Comparison of ENCODE assay signal across 19 cellular contexts in genomic region chr19:45107621-45108170, GRCh38. TPM values are rescaled to one million over a fixed set of nuclear protein-coding genes. Genes with fewer than 3 reads are reported as not detected.
A peak's percentile ranks its signal among the peaks of the same experiment; 100 is the strongest.
DNase-seq lines count a peak whose midpoint lies in the region; ATAC-seq, FAIRE-seq and TF ChIP-seq lines count a peak whose summit lies in the region.
"Had no signal": no experiment of that assay in that cellular context is flagged by ENCODE, and none has a peak within 500 bp of the region (broad histone marks: within the 10 kb centered on the region; RNA-seq: fewer than 3 reads in every experiment).

No MANE protein-coding gene starts in this region.

- H2AFZ ChIP-seq in K562 (ENCODE audit: low read depth, low read length), result no peak overlapping the region
- no peak overlapping the region for H2AFZ ChIP-seq in trophoblast cell (ENCODE audit: insufficient read depth, low read length, poor library complexity)

- no peak overlapping the region for H4K12ac ChIP-seq in trophoblast cell (ENCODE audit: low read depth, low read length)

- no peak overlapping the region for H2BK12ac ChIP-seq in trophoblast cell (ENCODE audit: low read length)

- peaks cover 97% of the 10 kb centered on the region for H3K79me2 ChIP-seq in DOHH2 (ENCODE audit: control insufficient read depth, low read length)
- H3K79me2 ChIP-seq in K562 (ENCODE audit: control insufficient read depth, insufficient read depth, low read length), result peaks cover 75% of the 10 kb centered on the region
- H3K79me2 ChIP-seq in trophoblast cell (ENCODE audit: control insufficient read depth, insufficient read depth, low read length, poor library complexity), result peaks cover 12% of the 10 kb centered on the region

- TF ChIP-seq CTCF in DOHH2 (IDR thresholded peaks at IDR 0.05; ENCODE audit: low read depth, low read length, poor library complexity, severe bottlenecking) (no peak), WTC11 (IDR thresholded peaks at IDR 0.05) (no peak), K562 (IDR thresholded peaks at IDR 0.05 in 2 of 3, conservative IDR thresholded peaks at IDR 0.05 in 1 of 3; ENCODE audit: insufficient read depth in 2 of 3, low read depth in 1 of 3, low read length in 3 of 3) (no peak), GM10266 (IDR thresholded peaks at IDR 0.05; ENCODE audit: control insufficient read depth, insufficient read depth, low read depth, missing control alignments) (no peak), brain microvascular endothelial cell (IDR thresholded peaks at IDR 0.05; ENCODE audit: low read depth, low read length, missing control alignments) (no peak)

- no peak for TF ChIP-seq EP300 in K562 (IDR thresholded peaks at IDR 0.05; ENCODE audit: low read length)

- no peak for ATAC-seq in WTC11
- no peak for ATAC-seq in K562
- ATAC-seq: A549, HepG2 had no signal

- no peaks in the 10 kb centered on the region for H3F3A ChIP-seq in DOHH2 (ENCODE audit: control insufficient read depth, insufficient read depth)

- no peaks in the 10 kb centered on the region for H3K9me1 ChIP-seq in K562 (ENCODE audit: control insufficient read depth, insufficient read depth, low read length)

- H2AK5ac ChIP-seq in trophoblast cell (ENCODE audit: low read length), result no peak overlapping the region

- no peak for TF ChIP-seq RAD21 in K562 (CRISPR knock-in tag; conservative IDR thresholded peaks at IDR 0.05 in 1 of 2, IDR thresholded peaks at IDR 0.05 in 1 of 2)

- no peak for TF ChIP-seq POLR2A in K562 (conservative IDR thresholded peaks at IDR 0.05)

- no peaks in the 10 kb centered on the region for H3K9me3 ChIP-seq in DOHH2 (ENCODE audit: control insufficient read depth, insufficient read depth, low read length)
- no peaks in the 10 kb centered on the region for H3K9me3 ChIP-seq in K562 (replicated peaks; ENCODE audit: control insufficient read depth, insufficient read depth, low read depth, low read length)
- no peaks in the 10 kb centered on the region for H3K9me3 ChIP-seq in trophoblast cell (ENCODE audit: insufficient read depth, low read depth, low read length)
- H3K9me3 ChIP-seq: A549, HAP-1 had no signal

- H3K4me1 ChIP-seq in DOHH2 (ENCODE audit: control insufficient read depth, low read length) (peaks cover 62% of the 10 kb centered on the region), K562 (replicated peaks in 1 of 2; ENCODE audit: control insufficient read depth in 2 of 2, insufficient read depth in 2 of 2, low read length in 2 of 2) (peaks cover 3 to 17% of the 10 kb centered on the region in 2 experiments; a peak in 4 of 5 replicates), trophoblast cell (ENCODE audit: control insufficient read depth in 1 of 2, insufficient read depth in 2 of 2, low read length in 2 of 2) (no peaks in the 10 kb centered on the region)
- H3K4me1 ChIP-seq: HAP-1 had no signal

- POLR2A ChIA-PET in WTC11 (lab: Charles Lee) (interaction anchor here (0.6 kb wide), 1 partner anchor 12 kb away, joined by 4 read pairs; no protein-coding TSS in a partner anchor), K562 (lab: Yijun Ruan, JAX) (interaction anchor here (0.7 to 1.2 kb wide), 3 partner anchors 9 to 160 kb away, joined by 3 read pairs; no protein-coding TSS in a partner anchor)

- intact Hi-C loops in K562 (cut with micrococcal nuclease), result no loop called here

- no peak overlapping the region for H2BK5ac ChIP-seq in trophoblast cell (ENCODE audit: low read depth, low read length, poor library complexity)

- H3K79me1 ChIP-seq in trophoblast cell (ENCODE audit: low read length), result no peaks in the 10 kb centered on the region

- no peak overlapping the region for H3K18ac ChIP-seq in trophoblast cell (ENCODE audit: low read length)

- no peak overlapping the region for H3K4ac ChIP-seq in trophoblast cell (ENCODE audit: low read depth, low read length)

- peak overlapping the region; percentile 38 for H3K27ac Mint-ChIP-seq in WTC11
- H3K27ac Mint-ChIP-seq: CD4-positive, alpha-beta T cell had no signal

- no peaks in the 10 kb centered on the region for H3K36me3 Mint-ChIP-seq in WTC11

- CTCF ChIA-PET in WTC11 (lab: Charles Lee) (interaction anchor here (1.1 kb wide), 1 partner anchor 91 kb away, joined by 3 read pairs; no protein-coding TSS in a partner anchor), K562 (lab: Yijun Ruan, JAX; ENCODE audit: low intra/inter-chr PET ratio) (no interaction called here)

- H3K36me3 ChIP-seq in DOHH2 (ENCODE audit: control insufficient read depth, low read length) (0 out of 2 replicates have a peak, but pooled peaks cover 3% of the 10 kb centered on the region), K562 (ENCODE audit: control insufficient read depth, insufficient read depth, low read length) (peaks cover 9% of the 10 kb centered on the region; the same call in 1 of the 3 replicates), trophoblast cell (ENCODE audit: control insufficient read depth in 1 of 2, insufficient read depth in 2 of 2, low read length in 2 of 2) (peaks cover 3 to 6% of the 10 kb centered on the region in 2 experiments), brain microvascular endothelial cell (replicated peaks) (no peaks in the 10 kb centered on the region), H7 (replicated peaks; ENCODE audit: control insufficient read depth, insufficient read depth, low read length) (no peaks in the 10 kb centered on the region)
- H3K36me3 ChIP-seq: HAP-1 had no signal

- peaks cover 34% of the 10 kb centered on the region for H4K20me1 ChIP-seq in DOHH2 (ENCODE audit: control insufficient read depth, insufficient read depth, low read depth, low read length)
- peaks cover 40% of the 10 kb centered on the region for H4K20me1 ChIP-seq in K562 (replicated peaks; ENCODE audit: control insufficient read depth, insufficient read depth, low read length)

- no peaks in the 10 kb centered on the region for H3K9me2 ChIP-seq in DOHH2 (replicated peaks; ENCODE audit: control insufficient read depth, low read length)

- H3K23ac ChIP-seq in trophoblast cell (ENCODE audit: low read length), result no peak overlapping the region

- H2BK120ac ChIP-seq in trophoblast cell (ENCODE audit: insufficient read depth, low read length, poor library complexity), result no peak overlapping the region

- BruUV-seq in K562 (replicated peaks; lab: Mats Ljungman, UMichigan), result no TSS peak

- H4K8ac ChIP-seq in trophoblast cell (ENCODE audit: low read depth, low read length), result no peak overlapping the region

- H3K4me2 ChIP-seq in DOHH2 (ENCODE audit: low read length) (peak overlapping the region; percentile 2), K562 (ENCODE audit: insufficient read depth, low read length) (no peak overlapping the region), trophoblast cell (ENCODE audit: low read length) (no peak overlapping the region)
- H3K4me2 ChIP-seq: A549 had no signal

- FAIRE-seq in K562 (lab: Jason Lieb, UNC), result no peak
- FAIRE-seq: A549, GM18507, HepG2 had no signal

- in situ Hi-C loops in K562 (cut with MboI), result no loop called here
- in situ Hi-C loops in brain microvascular endothelial cell (cut with HindIII; ENCODE audit: low pct_ligation_motif_present, low sequenced_read_pairs), result no loop called here

- no peak overlapping the region for H3K9ac ChIP-seq in K562 (ENCODE audit: insufficient read depth in 1 of 2, low read depth in 2 of 2, low read length in 2 of 2)
- no peak overlapping the region for H3K9ac ChIP-seq in trophoblast cell (ENCODE audit: low read length)

- H4K91ac ChIP-seq in trophoblast cell (ENCODE audit: low read depth, low read length), result no peak overlapping the region

- 59% methylated on average over 12 of the region's 12 CpGs for WGBS in K562 (ENCODE audit: insufficient coverage, low coverage, missing lambda C conversion rate)
- WGBS in trophoblast cell (ENCODE audit: extremely low coverage, insufficient coverage, insufficient read length), result no CpG with 5 or more reads among the region's 12 CpGs

- H3K27me3 ChIP-seq in DOHH2 (ENCODE audit: control insufficient read depth, low read length) (no peaks in the 10 kb centered on the region), K562 (ENCODE audit: control insufficient read depth in 2 of 2, insufficient read depth in 2 of 2, low read length in 2 of 2) (no peaks in the 10 kb centered on the region), trophoblast cell (ENCODE audit: insufficient read depth, low read length) (no peaks in the 10 kb centered on the region), brain microvascular endothelial cell (replicated peaks) (no peaks in the 10 kb centered on the region), H7 (ENCODE audit: control insufficient read depth, insufficient read depth, low read length) (no peaks in the 10 kb centered on the region)

- H3K4me1 Mint-ChIP-seq in WTC11, result peaks cover 23% of the 10 kb centered on the region

- no peaks in the 10 kb centered on the region for H3K27me3 Mint-ChIP-seq in WTC11 (ENCODE audit: low read depth)
- H3K27me3 Mint-ChIP-seq: CD4-positive, alpha-beta T cell had no signal

- H3K4me3 ChIP-seq in DOHH2 (ENCODE audit: low read length) (no peak overlapping the region), K562 (no peak overlapping the region), trophoblast cell (ENCODE audit: low read depth, low read length) (no peak overlapping the region), brain microvascular endothelial cell (ENCODE audit: low read depth, low read length) (no peak overlapping the region), H7 (ENCODE audit: insufficient read depth, low read depth, low read length) (no peak overlapping the region)
- H3K4me3 ChIP-seq: A549, HAP-1 had no signal

- DNase-seq in WTC11 (ENCODE audit: low spot score) (no peak), K562 (ENCODE audit: extremely low read depth in 1 of 4, low spot score in 3 of 4) (no peak), trophoblast cell (peak; percentile 47 to 76), NCI-H1092 (lab: John Stamatoyannopoulos, UW) (no peak), GM10266 (ENCODE audit: extremely low spot score) (no peak), brain microvascular endothelial cell (no peak), H7 (no peak)
- DNase-seq: C1 segment of cervical spinal cord; Calu3; CD4-positive, alpha-beta T cell; DMS 273 treated with DMSO at 0.1 percent for 48 hours; GOT3 had no signal

- no peaks in the 10 kb centered on the region for H3K9me3 Mint-ChIP-seq in WTC11
- H3K9me3 Mint-ChIP-seq: CD4-positive, alpha-beta T cell had no signal

- H3K27ac ChIP-seq in DOHH2 (ENCODE audit: low read depth, low read length) (no peak overlapping the region), K562 (ENCODE audit: extremely low read depth, low read depth, low read length) (no peak overlapping the region), trophoblast cell (ENCODE audit: low read depth, low read length) (no peak overlapping the region), brain microvascular endothelial cell (no peak overlapping the region)
- H3K27ac ChIP-seq: A549 had no signal

- no peak overlapping the region for H3K4me3 Mint-ChIP-seq in WTC11
- H3K4me3 Mint-ChIP-seq: CD4-positive, alpha-beta T cell had no signal

- no peak overlapping the region for H3K14ac ChIP-seq in trophoblast cell (ENCODE audit: low read length)

RNA-seq across cellular contexts. Expression of gene PPP1R37, which starts 14.7 kb away (rescaled TPM):
- total RNA-seq in WTC11 (2021) (34.5 to 35.9 TPM (median 35.4 TPM) in 3 replicates), K562 (2014; rRNA removed) (20.3 and 38.6 TPM in 2 replicates), K562 (2014; rRNA removed; fragmentation: Illumina TruSeq; extraction: Trizol) (3.1 and 3.5 TPM in 2 replicates), K562 (2015; rRNA removed; fragmentation: Illumina TruSeq; extraction: Trizol) (7.9 and 8.4 TPM in 2 replicates), K562 (2021) (16.4 and 17.6 TPM in 2 replicates)
- 32.7 and 64.0 TPM in 2 replicates for total RNA-seq in K562 (2011; cell fraction: chromatin; rRNA removed; ENCODE audit: low replicate concordance)
- total RNA-seq in K562 (2011; cell fraction: nucleolus; rRNA removed), result 49.9 and 53.4 TPM in 2 replicates
- total RNA-seq in K562 (2011; cell fraction: nucleoplasm; rRNA removed), result 37.0 and 42.9 TPM in 2 replicates
- polyA plus RNA-seq in K562 (2011; rRNA removed) (7.3 and 8.0 TPM in 2 replicates), K562 (2014; fragmentation: Illumina TruSeq; extraction: Trizol) (2.7 and 5.0 TPM in 2 replicates), K562 (2014; fragmentation: Nextera tagmentation; extraction: Ambion mirVana) (under 1 TPM; 0.04 to 0.10 TPM), K562 (2014; rRNA removed) (19.9 and 22.0 TPM in 2 replicates)
- polyA plus RNA-seq in K562 (2011; cell fraction: cytosol; rRNA removed), result 7.1 and 13.5 TPM in 2 replicates
- 51.3 and 83.8 TPM in 2 replicates for polyA plus RNA-seq in K562 (2011; cell fraction: nucleus; rRNA removed)
- polyA plus RNA-seq in K562 (2012), result 18.5 and 23.4 TPM in 2 replicates
- polyA minus RNA-seq in K562 (2011; rRNA and poly(A)+ RNA removed), result 4.4 and 5.2 TPM in 2 replicates
- 4.8 and 13.3 TPM in 2 replicates for polyA minus RNA-seq in K562 (2011; cell fraction: cytosol; rRNA and poly(A)+ RNA removed)
- polyA minus RNA-seq in K562 (2011; cell fraction: nucleus; rRNA and poly(A)+ RNA removed), result 14.3 and 14.8 TPM in 2 replicates
- 12.8 and 12.9 TPM in 2 replicates for polyA plus RNA-seq in trophoblast cell (2013)
- 30.0 and 32.9 TPM in 2 replicates for total RNA-seq in H7 (2014; rRNA removed; shearing (Covaris generic))

RNA-seq across cellular contexts. Expression of gene GEMIN7, which starts 28.6 kb away (rescaled TPM):
- total RNA-seq in WTC11 (2021) (55.0 to 60.3 TPM (median 55.3 TPM) in 3 replicates), K562 (2014; rRNA removed) (54.9 and 62.7 TPM in 2 replicates), K562 (2014; rRNA removed; fragmentation: Illumina TruSeq; extraction: Trizol) (31.3 and 33.0 TPM in 2 replicates), K562 (2015; rRNA removed; fragmentation: Illumina TruSeq; extraction: Trizol) (39.5 and 42.3 TPM in 2 replicates), K562 (2021) (60.7 and 62.6 TPM in 2 replicates)
- total RNA-seq in K562 (2011; cell fraction: chromatin; rRNA removed; ENCODE audit: low replicate concordance), result 22.7 and 62.8 TPM in 2 replicates
- total RNA-seq in K562 (2011; cell fraction: nucleolus; rRNA removed), result 37.2 and 43.2 TPM in 2 replicates
- total RNA-seq in K562 (2011; cell fraction: nucleoplasm; rRNA removed), result 26.5 and 32.7 TPM in 2 replicates
- polyA plus RNA-seq in K562 (2011; rRNA removed) (23.1 and 32.5 TPM in 2 replicates), K562 (2014; fragmentation: Illumina TruSeq; extraction: Trizol) (32.6 and 50.6 TPM in 2 replicates), K562 (2014; fragmentation: Nextera tagmentation; extraction: Ambion mirVana) (100 to 1,000 TPM in 1 of 2 experiments, 10 to 100 TPM in 1; 84.9 to 124 TPM), K562 (2014; rRNA removed) (49.6 and 57.5 TPM in 2 replicates)
- 41.8 and 86.0 TPM in 2 replicates for polyA plus RNA-seq in K562 (2011; cell fraction: cytosol; rRNA removed)
- 34.9 and 43.7 TPM in 2 replicates for polyA plus RNA-seq in K562 (2011; cell fraction: nucleus; rRNA removed)
- polyA plus RNA-seq in K562 (2012), result 41.3 and 54.9 TPM in 2 replicates
- 5.7 and 7.6 TPM in 2 replicates for polyA minus RNA-seq in K562 (2011; rRNA and poly(A)+ RNA removed)
- 17.8 and 23.9 TPM in 2 replicates for polyA minus RNA-seq in K562 (2011; cell fraction: cytosol; rRNA and poly(A)+ RNA removed)
- 7.9 and 11.3 TPM in 2 replicates for polyA minus RNA-seq in K562 (2011; cell fraction: nucleus; rRNA and poly(A)+ RNA removed)
- 18.4 and 19.0 TPM in 2 replicates for polyA plus RNA-seq in trophoblast cell (2013)
- total RNA-seq in H7 (2014; rRNA removed; shearing (Covaris generic)), result 72.2 and 77.0 TPM in 2 replicates

RNA-seq across cellular contexts. Expression of gene ZNF296, which starts 31.4 kb away (rescaled TPM):
- 13.4 to 14.8 TPM (median 13.8 TPM) in 3 replicates for total RNA-seq in WTC11 (2021)
- total RNA-seq in K562 (2011; cell fraction: chromatin; rRNA removed; ENCODE audit: low replicate concordance), result 0.25 and 1.9 TPM in 2 replicates
- total RNA-seq in K562 (2011; cell fraction: nucleolus; rRNA removed), result 2.4 and 3.5 TPM in 2 replicates
- 0.92 and 1.3 TPM in 2 replicates for total RNA-seq in K562 (2011; cell fraction: nucleoplasm; rRNA removed)
- 1.5 and 2.7 TPM in 2 replicates for total RNA-seq in K562 (2014; rRNA removed)
- 0.07 TPM in 1 of 2 replicates, not detected in the other for total RNA-seq in K562 (2014; rRNA removed; fragmentation: Illumina TruSeq; extraction: Trizol)
- 0.54 and 0.72 TPM in 2 replicates for total RNA-seq in K562 (2015; rRNA removed; fragmentation: Illumina TruSeq; extraction: Trizol)
- total RNA-seq in K562 (2021), result 8.8 and 10.3 TPM in 2 replicates
- polyA plus RNA-seq in K562 (2011; rRNA removed), result 0.13 and 0.28 TPM in 2 replicates
- polyA plus RNA-seq in K562 (2011; cell fraction: cytosol; rRNA removed), result 0.24 and 1.1 TPM in 2 replicates
- 0.52 and 1.4 TPM in 2 replicates for polyA plus RNA-seq in K562 (2011; cell fraction: nucleus; rRNA removed)
- polyA plus RNA-seq in K562 (2012), result 3.2 and 3.6 TPM in 2 replicates
- 0.39 and 2.0 TPM in 2 replicates for polyA plus RNA-seq in K562 (2014; fragmentation: Illumina TruSeq; extraction: Trizol)
- polyA plus RNA-seq in K562 (2014; fragmentation: Nextera tagmentation; extraction: Ambion mirVana), result under 1 TPM in 1 of 2 experiments, not detected in 1; 0.03 TPM
- polyA plus RNA-seq in K562 (2014; rRNA removed), result 2.0 and 2.4 TPM in 2 replicates
- 0.11 and 0.21 TPM in 2 replicates for polyA minus RNA-seq in K562 (2011; rRNA and poly(A)+ RNA removed)
- 2.0 and 3.5 TPM in 2 replicates for polyA minus RNA-seq in K562 (2011; cell fraction: cytosol; rRNA and poly(A)+ RNA removed)
- 0.94 and 1.00 TPM in 2 replicates for polyA minus RNA-seq in K562 (2011; cell fraction: nucleus; rRNA and poly(A)+ RNA removed)
- 0.62 and 0.67 TPM in 2 replicates for polyA plus RNA-seq in trophoblast cell (2013)
- 2.6 and 4.2 TPM in 2 replicates for total RNA-seq in H7 (2014; rRNA removed; shearing (Covaris generic))
- total RNA-seq: G401, HT1080 had no signal

RNA-seq across cellular contexts. Expression of gene NKPD1, which starts 53.1 kb away (rescaled TPM):
- 0.57 to 1.1 TPM (median 0.76 TPM) in 3 replicates for total RNA-seq in WTC11 (2021)
- 0.30 TPM in 1 of 2 replicates, not detected in the other for total RNA-seq in K562 (2011; cell fraction: chromatin; rRNA removed; ENCODE audit: low replicate concordance)
- total RNA-seq in K562 (2011; cell fraction: nucleolus; rRNA removed), result 0.17 and 0.79 TPM in 2 replicates
- total RNA-seq in K562 (2011; cell fraction: nucleoplasm; rRNA removed), result 0.15 TPM in 2 replicates
- total RNA-seq in K562 (2014; rRNA removed), result 0.09 TPM in 1 of 2 replicates, not detected in the other
- not detected in 2 replicates for total RNA-seq in K562 (2014; rRNA removed; fragmentation: Illumina TruSeq; extraction: Trizol)
- not detected in 2 replicates for total RNA-seq in K562 (2015; rRNA removed; fragmentation: Illumina TruSeq; extraction: Trizol)
- total RNA-seq in K562 (2021), result 0.04 TPM in 2 replicates
- 0.01 TPM in 1 of 2 replicates, not detected in the other for polyA plus RNA-seq in K562 (2011; rRNA removed)
- polyA plus RNA-seq in K562 (2011; cell fraction: cytosol; rRNA removed), result 0.03 and 0.13 TPM in 2 replicates
- 0.11 and 0.20 TPM in 2 replicates for polyA plus RNA-seq in K562 (2011; cell fraction: nucleus; rRNA removed)
- 0.03 and 0.26 TPM in 2 replicates for polyA plus RNA-seq in K562 (2012)
- polyA plus RNA-seq in K562 (2014; fragmentation: Illumina TruSeq; extraction: Trizol), result 0.03 TPM in 1 of 2 replicates, not detected in the other
- not detected for polyA plus RNA-seq in K562 (2014; fragmentation: Nextera tagmentation; extraction: Ambion mirVana)
- 0.04 and 0.07 TPM in 2 replicates for polyA plus RNA-seq in K562 (2014; rRNA removed)
- polyA minus RNA-seq in K562 (2011; rRNA and poly(A)+ RNA removed), result not detected in 2 replicates
- polyA minus RNA-seq in K562 (2011; cell fraction: cytosol; rRNA and poly(A)+ RNA removed), result not detected in 2 replicates
- polyA minus RNA-seq in K562 (2011; cell fraction: nucleus; rRNA and poly(A)+ RNA removed), result 0.11 and 0.13 TPM in 2 replicates
- polyA plus RNA-seq in trophoblast cell (2013), result 0.10 TPM in 2 replicates
- 0.24 and 0.70 TPM in 2 replicates for total RNA-seq in H7 (2014; rRNA removed; shearing (Covaris generic))
- total RNA-seq: HepG2, HT1080 had no signal

Comparison
In these comparisons a context has a peak if more than half of its experiments do, and no peak if none do; other contexts are left out.
1. DNase-seq: peak in trophoblast cell (2 of 2); none in WTC11 (single experiment), K562 (0 of 4), NCI-H1092 (single experiment), GM10266 (single experiment), brain microvascular endothelial cell (single experiment) and H7 (single experiment).